3 cellular contexts compared by ENCODE assay signal in the genomic region with DNA sequence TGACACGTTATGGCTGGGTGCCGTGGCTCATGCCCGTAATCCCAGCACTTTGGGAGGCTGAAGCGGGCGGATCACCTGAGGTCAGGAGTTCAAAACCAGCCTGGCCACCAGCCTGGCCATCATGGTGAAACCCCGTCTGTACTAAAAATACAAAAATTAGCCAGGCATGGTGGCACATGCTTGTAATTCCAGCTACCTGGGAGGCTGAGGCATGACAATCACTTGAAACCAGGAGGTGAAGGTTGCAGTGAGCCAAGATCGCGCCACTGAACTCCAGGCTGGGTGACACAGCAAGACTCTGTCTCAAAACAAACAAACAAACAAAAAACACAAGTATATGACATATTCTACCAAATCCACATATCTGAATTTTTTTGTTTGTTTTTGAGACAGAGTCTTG. TPM values are rescaled to one million over a fixed set of nuclear protein-coding genes. Genes with fewer than 3 reads are reported as not detected.
"Had no signal": no experiment of that assay in that cellular context is flagged by ENCODE, and none has a peak within 500 bp of the region (broad histone marks: within the 10 kb centered on the region; RNA-seq: fewer than 3 reads in every experiment).

No MANE protein-coding gene starts in this region.

RNA-seq across cellular contexts. Expression of a gene that starts 11.8 kb away (rescaled TPM):
- total RNA-seq: cardiac septum, gastrocnemius medialis, lung microvascular endothelial cell had no signal
